In the genomic region with DNA sequence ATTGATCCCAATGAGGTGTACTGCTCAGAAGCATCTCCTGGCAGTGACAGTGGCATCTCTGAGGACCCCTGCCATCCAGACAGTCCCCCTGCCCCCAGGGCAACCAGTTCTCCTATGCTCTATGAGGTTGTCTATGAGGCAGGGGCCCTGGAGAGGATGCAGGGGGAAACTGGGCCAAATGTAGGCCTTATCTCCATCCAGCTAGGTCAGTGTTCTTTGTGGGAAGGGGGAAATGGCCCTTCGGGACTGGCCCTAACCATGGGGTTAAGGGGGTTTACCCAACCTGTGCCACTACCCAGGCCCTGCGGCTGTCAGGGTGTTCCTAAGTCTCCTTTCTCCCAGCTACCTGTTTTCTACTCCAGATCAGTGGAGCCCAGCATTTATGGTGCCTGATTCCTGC, we compare ENCODE assay signal across 12 cellular contexts. TPM values are rescaled to one million over a fixed set of nuclear protein-coding genes. Genes with fewer than 3 reads are reported as not detected.
DNase-seq lines count a peak whose midpoint lies in the region; ATAC-seq and TF ChIP-seq lines count a peak whose summit lies in the region.
"Had no signal": no experiment of that assay in that cellular context is flagged by ENCODE, and none has a peak within 500 bp of the region (broad histone marks: within the 10 kb centered on the region; RNA-seq: fewer than 3 reads in every experiment).

No MANE protein-coding gene starts in this region.

- H2AFZ ChIP-seq in SK-N-SH (ENCODE audit: low read depth) (no peak overlapping the region), SU-DHL-6 (ENCODE audit: low read depth, low read length, severe bottlenecking) (no peak overlapping the region)

- H3F3A ChIP-seq in SK-N-SH (replicated peaks; ENCODE audit: insufficient read depth) (peaks cover 14% of the 10 kb centered on the region), SU-DHL-6 (ENCODE audit: insufficient read depth) (peaks cover 18% of the 10 kb centered on the region)

- no peak for ATAC-seq in SK-N-SH treated with all-trans-retinoic acid at 6 μM for 48 hours

- H3K4me2 ChIP-seq in SK-N-SH (peak overlapping the region; percentile 95; the same call in 1 of the 2 replicates), SU-DHL-6 (ENCODE audit: low read depth, low read length, poor library complexity, severe bottlenecking) (peak overlapping the region; percentile 77)

- H3K27me3 ChIP-seq in SK-N-SH (ENCODE audit: insufficient read depth): no peaks in the 10 kb centered on the region
- H3K27me3 ChIP-seq in SU-DHL-6 (ENCODE audit: low read length): no peaks in the 10 kb centered on the region

- DNase-seq in SK-N-SH (no peak), epithelial cell of proximal tubule (ENCODE audit: low read depth) (no peak), retinal pigment epithelial cell (ENCODE audit: low read depth) (no peak), 8988T (no peak), T-helper 9 cell (no peak), GM19238 (ENCODE audit: insufficient read length, low spot score) (no peak)
- DNase-seq: activated CD8-positive, alpha-beta memory T cell treated with anti-CD3 and anti-CD28 coated beads for 24 hours; HCEC 1CT; NCI-H526 treated with DMSO at 0.1 percent for 48 hours had no signal

- H3K9ac ChIP-seq in SK-N-SH (no peak overlapping the region), SU-DHL-6 (ENCODE audit: low read length) (peak overlapping the region; percentile 83)
- H3K9ac ChIP-seq: parathyroid adenoma had no signal

- H3K27ac ChIP-seq in SK-N-SH (ENCODE audit: low read depth in 2 of 2, low read length in 1 of 2) (peak overlapping the region in 1 of 2 experiments; percentile 87; a peak in 2 of 4 replicates), SU-DHL-6 (ENCODE audit: low read depth, low read length) (no peak overlapping the region)
- H3K27ac ChIP-seq: parathyroid adenoma had no signal

- no peaks in the 10 kb centered on the region for H3K9me3 ChIP-seq in SK-N-SH
- no peaks in the 10 kb centered on the region for H3K9me3 ChIP-seq in SU-DHL-6 (ENCODE audit: insufficient read depth, low read length)

- TF ChIP-seq EP300 in SK-N-SH (IDR thresholded peaks at IDR 0.05; ENCODE audit: borderline replicate concordance in 1 of 2, low read depth in 1 of 2, low read length in 1 of 2): no peak

- H4K20me1 ChIP-seq in SK-N-SH (ENCODE audit: insufficient read depth) (no peaks in the 10 kb centered on the region), SU-DHL-6 (ENCODE audit: low read depth, low read length) (no peaks in the 10 kb centered on the region)

- H3K36me3 ChIP-seq in SK-N-SH (replicated peaks in 1 of 2; ENCODE audit: control insufficient read depth in 1 of 2, insufficient read depth in 2 of 2, low read length in 1 of 2) (peaks cover 2 to 9% of the 10 kb centered on the region in 2 experiments), SU-DHL-6 (ENCODE audit: low read length) (no peaks in the 10 kb centered on the region)

- TF ChIP-seq RAD21 in SK-N-SH (IDR thresholded peaks at IDR 0.05; ENCODE audit: low read length): no peak

- CTCF ChIA-PET in SK-N-SH (lab: Yijun Ruan, JAX): interaction anchor here (1.2 to 7.0 kb wide), 8 partner anchors 9 to 172 kb away, joined by 3 to 44 read pairs (median 7); partner anchors contain the start of genes DENND4B, GATAD2B, JTB and RAB13

- H3K4me3 ChIP-seq in SK-N-SH (ENCODE audit: low read depth in 2 of 2, low read length in 1 of 2): peak overlapping the region in 1 of 2 experiments; percentile 61; a peak in 2 of 4 replicates
- H3K4me3 ChIP-seq in SU-DHL-6 (ENCODE audit: insufficient read depth, low read length, poor library complexity, severe bottlenecking): peak overlapping the region; percentile 64
- H3K4me3 ChIP-seq in epithelial cell of proximal tubule (ENCODE audit: low read depth, low read length): peak overlapping the region; percentile 67
- peak overlapping the region; percentile 38 for H3K4me3 ChIP-seq in retinal pigment epithelial cell (ENCODE audit: low read length)

- H3K4me1 ChIP-seq in SK-N-SH (ENCODE audit: control insufficient read depth in 1 of 2, insufficient read depth in 2 of 2, low read depth in 1 of 2, low read length in 1 of 2): peaks cover 0 to 21% of the 10 kb centered on the region in 2 experiments; a peak in 2 of 4 replicates

- H3K9me2 ChIP-seq in SK-N-SH: no peaks in the 10 kb centered on the region
- no peaks in the 10 kb centered on the region for H3K9me2 ChIP-seq in SU-DHL-6 (replicated peaks; ENCODE audit: insufficient read depth, low read length)

- POLR2A ChIA-PET in SK-N-SH (lab: Yijun Ruan, JAX): interaction anchor here (1.1 to 3.6 kb wide), 3 partner anchors 8 to 186 kb away, joined by 3 to 69 read pairs (median 35); partner anchors contain the start of genes JTB and RPS27

- no peak for TF ChIP-seq CTCF in SK-N-SH (IDR thresholded peaks at IDR 0.05)
- TF ChIP-seq CTCF in SU-DHL-6 (IDR thresholded peaks at IDR 0.05; ENCODE audit: insufficient read depth, low read length, poor library complexity, severe bottlenecking): no peak
- TF ChIP-seq CTCF in epithelial cell of proximal tubule (conservative IDR thresholded peaks at IDR 0.05; ENCODE audit: low read depth, low read length): no peak
- TF ChIP-seq CTCF in retinal pigment epithelial cell (conservative IDR thresholded peaks at IDR 0.05; ENCODE audit: low read depth, low read length): no peak

- no CpG with 5 or more reads among the region's 2 CpGs for WGBS in SK-N-SH (ENCODE audit: low lambda C conversion rate)

- peaks cover 26% of the 10 kb centered on the region; the same call in 1 of the 2 replicates for H3K79me2 ChIP-seq in SK-N-SH (ENCODE audit: insufficient read depth)
- peaks cover 13% of the 10 kb centered on the region; the same call in 1 of the 2 replicates for H3K79me2 ChIP-seq in SU-DHL-6 (ENCODE audit: insufficient read depth, low read length)
- H3K79me2 ChIP-seq: parathyroid adenoma had no signal

TF ChIP-seq in SK-N-SH, 30 proteins besides CTCF, POLR2A, EP300 and RAD21 (continues in another document):
- no peak for TF ChIP-seq IRF3 (IDR thresholded peaks at IDR 0.05; ENCODE audit: low read depth, low read length)
- TF ChIP-seq GABPA (IDR thresholded peaks at IDR 0.05; ENCODE audit: low read depth): no peak
- TF ChIP-seq, protein P1, sequence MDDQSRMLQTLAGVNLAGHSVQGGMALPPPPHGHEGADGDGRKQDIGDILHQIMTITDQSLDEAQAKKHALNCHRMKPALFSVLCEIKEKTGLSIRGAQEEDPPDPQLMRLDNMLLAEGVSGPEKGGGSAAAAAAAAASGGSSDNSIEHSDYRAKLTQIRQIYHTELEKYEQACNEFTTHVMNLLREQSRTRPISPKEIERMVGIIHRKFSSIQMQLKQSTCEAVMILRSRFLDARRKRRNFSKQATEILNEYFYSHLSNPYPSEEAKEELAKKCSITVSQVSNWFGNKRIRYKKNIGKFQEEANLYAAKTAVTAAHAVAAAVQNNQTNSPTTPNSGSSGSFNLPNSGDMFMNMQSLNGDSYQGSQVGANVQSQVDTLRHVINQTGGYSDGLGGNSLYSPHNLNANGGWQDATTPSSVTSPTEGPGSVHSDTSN (IDR thresholded peaks at IDR 0.05): no peak

TF ChIP-seq in SK-N-SH treated with all-trans-retinoic acid at 6 μM for 48 hours, 23 proteins besides CTCF, POLR2A, EP300 and RAD21 (continues in another document):
- TF ChIP-seq SNAI2 (CRISPR knock-in tag; IDR thresholded peaks at IDR 0.05) (no peak), ZNF8 (CRISPR knock-in tag; IDR thresholded peaks at IDR 0.05) (no peak), RARB (CRISPR knock-in tag; IDR thresholded peaks at IDR 0.05) (no peak), CSDC2 (CRISPR knock-in tag; IDR thresholded peaks at IDR 0.05) (no peak), ZNF70 (CRISPR knock-in tag; IDR thresholded peaks at IDR 0.05) (no peak), ARNTL (CRISPR knock-in tag; IDR thresholded peaks at IDR 0.05; ENCODE audit: borderline replicate concordance, low read depth) (no peak)
- TF ChIP-seq, protein P2, sequence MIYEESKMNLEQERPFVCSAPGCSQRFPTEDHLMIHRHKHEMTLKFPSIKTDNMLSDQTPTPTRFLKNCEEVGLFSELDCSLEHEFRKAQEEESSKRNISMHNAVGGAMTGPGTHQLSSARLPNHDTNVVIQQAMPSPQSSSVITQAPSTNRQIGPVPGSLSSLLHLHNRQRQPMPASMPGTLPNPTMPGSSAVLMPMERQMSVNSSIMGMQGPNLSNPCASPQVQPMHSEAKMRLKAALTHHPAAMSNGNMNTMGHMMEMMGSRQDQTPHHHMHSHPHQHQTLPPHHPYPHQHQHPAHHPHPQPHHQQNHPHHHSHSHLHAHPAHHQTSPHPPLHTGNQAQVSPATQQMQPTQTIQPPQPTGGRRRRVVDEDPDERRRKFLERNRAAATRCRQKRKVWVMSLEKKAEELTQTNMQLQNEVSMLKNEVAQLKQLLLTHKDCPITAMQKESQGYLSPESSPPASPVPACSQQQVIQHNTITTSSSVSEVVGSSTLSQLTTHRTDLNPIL (CRISPR knock-in tag; IDR thresholded peaks at IDR 0.05; ENCODE audit: low read depth): no peak

RNA-seq across cellular contexts. Expression of gene CREB3L4, which starts 1.3 kb away (rescaled TPM):
- polyA plus RNA-seq in SK-N-SH (2012; rRNA removed): 12.8 and 16.6 TPM in 2 replicates
- polyA plus RNA-seq in SK-N-SH (2012; cell fraction: cytosol; rRNA removed): 6.2 and 9.5 TPM in 2 replicates
- polyA plus RNA-seq in SK-N-SH (2012; cell fraction: nucleus; rRNA removed): 41.2 and 42.8 TPM in 2 replicates
- total RNA-seq in epithelial cell of proximal tubule: 10.7 and 15.3 TPM in 2 replicates

RNA-seq across cellular contexts. Expression of gene SLC39A1, which starts 5.6 kb away (rescaled TPM):
- polyA plus RNA-seq in SK-N-SH (2012; rRNA removed): 89.6 and 113 TPM in 2 replicates
- 67.8 and 93.4 TPM in 2 replicates for polyA plus RNA-seq in SK-N-SH (2012; cell fraction: cytosol; rRNA removed)
- 41.8 and 53.1 TPM in 2 replicates for polyA plus RNA-seq in SK-N-SH (2012; cell fraction: nucleus; rRNA removed)
- 107 and 145 TPM in 2 replicates for total RNA-seq in epithelial cell of proximal tubule

RNA-seq across cellular contexts. Expression of gene JTB, which starts 8.5 kb away (rescaled TPM):
- 118 and 122 TPM in 2 replicates for polyA plus RNA-seq in SK-N-SH (2012; rRNA removed)
- 115 and 131 TPM in 2 replicates for polyA plus RNA-seq in SK-N-SH (2012; cell fraction: cytosol; rRNA removed)
- polyA plus RNA-seq in SK-N-SH (2012; cell fraction: nucleus; rRNA removed): 105 and 107 TPM in 2 replicates
- total RNA-seq in epithelial cell of proximal tubule: 170 and 314 TPM in 2 replicates

RNA-seq across cellular contexts. Expression of gene CRTC2, which starts 10.6 kb away (rescaled TPM):
- 25.5 and 26.2 TPM in 2 replicates for polyA plus RNA-seq in SK-N-SH (2012; rRNA removed)
- polyA plus RNA-seq in SK-N-SH (2012; cell fraction: cytosol; rRNA removed): 8.8 and 11.5 TPM in 2 replicates
- 86.4 and 89.5 TPM in 2 replicates for polyA plus RNA-seq in SK-N-SH (2012; cell fraction: nucleus; rRNA removed)
- total RNA-seq in epithelial cell of proximal tubule: 20.2 and 24.6 TPM in 2 replicates

RNA-seq across cellular contexts. Expression of gene RAB13, which starts 17.2 kb away (rescaled TPM):
- polyA plus RNA-seq in SK-N-SH (2012; rRNA removed): 156 and 164 TPM in 2 replicates
- 226 and 274 TPM in 2 replicates for polyA plus RNA-seq in SK-N-SH (2012; cell fraction: cytosol; rRNA removed)
- polyA plus RNA-seq in SK-N-SH (2012; cell fraction: nucleus; rRNA removed): 20.4 and 29.1 TPM in 2 replicates
- total RNA-seq in epithelial cell of proximal tubule: 30.5 and 41.9 TPM in 2 replicates
